8 cellular contexts compared by ENCODE assay signal in genomic region chr3:9786825-9787654, GRCh38. TPM values are rescaled to one million over a fixed set of nuclear protein-coding genes. Genes with fewer than 3 reads are reported as not detected.
A peak's percentile ranks its signal among the peaks of the same experiment; 100 is the strongest.
DNase-seq lines count a peak whose midpoint lies in the region; ATAC-seq, FAIRE-seq and TF ChIP-seq lines count a peak whose summit lies in the region.

No MANE protein-coding gene starts in this region.

- H3K36me3 Mint-ChIP-seq in CD8-positive, alpha-beta memory T cell, result peaks cover 13 to 76% (median 33%) of the 10 kb centered on the region in 3 donors
- H3K36me3 Mint-ChIP-seq in activated T-helper 2 cell treated with anti-CD3 and anti-CD28 coated beads, Interferon-gamma antibody, Interleukin-2, Interleukin-4, amounts not matched to agents 10 μg/mL and 5 μg/mL and 100 μg/mL, durations not matched to agents 14 hours and 24 hours and 36 hours (ENCODE audit: low read depth), result peaks cover 79% of the 10 kb centered on the region
- H3K36me3 Mint-ChIP-seq in memory B cell, result peaks cover 32% of the 10 kb centered on the region

- peak overlapping the region in 5 of 8 donors; percentile 3 to 78 (median 17) for H3K27ac Mint-ChIP-seq in CD8-positive, alpha-beta memory T cell
- peak overlapping the region; percentile 94 for H3K27ac Mint-ChIP-seq in activated T-helper 2 cell treated with anti-CD3 and anti-CD28 coated beads, Interferon-gamma antibody, Interleukin-2, Interleukin-4, amounts not matched to agents 10 μg/mL and 5 μg/mL and 100 μg/mL, durations not matched to agents 14 hours and 24 hours and 36 hours
- peak overlapping the region; percentile 14 for H3K27ac Mint-ChIP-seq in memory B cell

- peak overlapping the region; percentile 10 for H3K27ac ChIP-seq in CD8-positive, alpha-beta memory T cell (ENCODE audit: low read depth, low read length)
- H3K27ac ChIP-seq in HEK293 (ENCODE audit: extremely low read depth, low read depth, low read length), result no peak overlapping the region; the same call in 1 of the 2 replicates
- no peak overlapping the region for H3K27ac ChIP-seq in pancreas

- ATAC-seq in memory B cell (ENCODE audit: low read depth), result peak; percentile 39
- ATAC-seq in pancreas, result no peak
- ATAC-seq in HG02798 (IDR thresholded peaks at IDR 0.05; ENCODE audit: poor library complexity, unreplicated experiment), result no peak
- ATAC-seq in GM21381 (IDR thresholded peaks at IDR 0.05; ENCODE audit: unreplicated experiment), result no peak

- no peaks in the 10 kb centered on the region for H3K9me3 ChIP-seq in CD8-positive, alpha-beta memory T cell (ENCODE audit: low read length)
- no peaks in the 10 kb centered on the region for H3K9me3 ChIP-seq in HEK293 (ENCODE audit: control insufficient read depth, insufficient read depth, low read depth, low read length)
- no peaks in the 10 kb centered on the region for H3K9me3 ChIP-seq in pancreas

- no peak for FAIRE-seq in pancreas (lab: Jason Lieb, UNC)

- peaks cover 26 to 43% (median 36%) of the 10 kb centered on the region in 3 donors for H3K4me1 Mint-ChIP-seq in CD8-positive, alpha-beta memory T cell
- peaks cover 58% of the 10 kb centered on the region for H3K4me1 Mint-ChIP-seq in activated T-helper 2 cell treated with anti-CD3 and anti-CD28 coated beads, Interferon-gamma antibody, Interleukin-2, Interleukin-4, amounts not matched to agents 10 μg/mL and 5 μg/mL and 100 μg/mL, durations not matched to agents 14 hours and 24 hours and 36 hours (ENCODE audit: low read depth)
- H3K4me1 Mint-ChIP-seq in memory B cell, result peaks cover 31% of the 10 kb centered on the region

- H3K4me3 Mint-ChIP-seq in CD8-positive, alpha-beta memory T cell, result peak overlapping the region in 1 of 7 donors; percentile 81
- H3K4me3 Mint-ChIP-seq in activated T-helper 2 cell treated with anti-CD3 and anti-CD28 coated beads, Interferon-gamma antibody, Interleukin-2, Interleukin-4, amounts not matched to agents 10 μg/mL and 5 μg/mL and 100 μg/mL, durations not matched to agents 14 hours and 24 hours and 36 hours (ENCODE audit: low read depth), result peak overlapping the region; percentile 60
- H3K4me3 Mint-ChIP-seq in memory B cell, result no peak overlapping the region

- no peaks in the 10 kb centered on the region for H3K27me3 Mint-ChIP-seq in CD8-positive, alpha-beta memory T cell
- no peaks in the 10 kb centered on the region for H3K27me3 Mint-ChIP-seq in activated T-helper 2 cell treated with anti-CD3 and anti-CD28 coated beads, Interferon-gamma antibody, Interleukin-2, Interleukin-4, amounts not matched to agents 10 μg/mL and 5 μg/mL and 100 μg/mL, durations not matched to agents 14 hours and 24 hours and 36 hours (ENCODE audit: low read depth)
- H3K27me3 Mint-ChIP-seq in memory B cell, result no peaks in the 10 kb centered on the region

- H3K9me3 Mint-ChIP-seq in CD8-positive, alpha-beta memory T cell, result no peaks in the 10 kb centered on the region
- no peaks in the 10 kb centered on the region for H3K9me3 Mint-ChIP-seq in activated T-helper 2 cell treated with anti-CD3 and anti-CD28 coated beads, Interferon-gamma antibody, Interleukin-2, Interleukin-4, amounts not matched to agents 10 μg/mL and 5 μg/mL and 100 μg/mL, durations not matched to agents 14 hours and 24 hours and 36 hours
- H3K9me3 Mint-ChIP-seq in memory B cell, result no peaks in the 10 kb centered on the region

- DNase-seq in CD8-positive, alpha-beta memory T cell, result no peak
- DNase-seq in activated T-helper 2 cell treated with anti-CD3 and anti-CD28 coated beads, Interferon-gamma antibody, Interleukin-2, Interleukin-4, amounts not matched to agents 10 μg/mL and 5 μg/mL and 100 μg/mL, durations not matched to agents 14 hours and 24 hours and 36 hours (ENCODE audit: low spot score), result no peak
- DNase-seq in memory B cell (ENCODE audit: low spot score in 2 of 2), result no peak
- DNase-seq in pancreas, result no peak
- DNase-seq in GF-D8 (lab: John Stamatoyannopoulos, UW), result no peak

- WGBS in pancreas, 2 donors, result 79 to 84% methylated on average over 12 of the region's 12 CpGs

- CTCF ChIA-PET in CD8-positive, alpha-beta memory T cell (lab: Charles Lee), result no interaction called here
- CTCF ChIA-PET in HEK293 (lab: Yijun Ruan, JAX), result interaction anchor here (0.6 to 1.9 kb wide), 5 partner anchors 10 to 96 kb away, joined by 3 to 7 read pairs (median 3); partner anchors contain the start of gene OGG1

- no peak overlapping the region for H3K4me3 ChIP-seq in CD8-positive, alpha-beta memory T cell (ENCODE audit: low read length)
- no peak overlapping the region for H3K4me3 ChIP-seq in HEK293 (ENCODE audit: low read depth, low read length)
- H3K4me3 ChIP-seq in pancreas, result no peak overlapping the region

- intact Hi-C loops in activated T-helper 2 cell treated with anti-CD3 and anti-CD28 coated beads, Interferon-gamma antibody, Interleukin-2, Interleukin-4, amounts not matched to agents 10 μg/mL and 5 μg/mL and 100 μg/mL, durations not matched to agents 14 hours and 24 hours and 36 hours (cut with micrococcal nuclease), result loop anchor here (1.0 kb wide), 1 partner anchor 9 kb away; no protein-coding TSS in a partner anchor
- intact Hi-C loops in pancreas (cut with DNase I), result no loop called here

- TF ChIP-seq CTCF in HEK293 (tag by site-specific recombination; IDR thresholded peaks at IDR 0.05) (0 out of 2 replicates have a peak, but pooled peaks have one; percentile 23), pancreas (IDR thresholded peaks at IDR 0.05) (no peak)

- H3K4me1 ChIP-seq in CD8-positive, alpha-beta memory T cell (ENCODE audit: insufficient read depth, low read length), result peaks cover 37% of the 10 kb centered on the region
- H3K4me1 ChIP-seq in HEK293 (ENCODE audit: control insufficient read depth, insufficient read depth, low read length), result no peaks in the 10 kb centered on the region
- H3K4me1 ChIP-seq in pancreas, result peaks cover 0 to 4% (median 3%) of the 10 kb centered on the region in 3 donors

- POLR2A ChIA-PET in CD8-positive, alpha-beta memory T cell (lab: Charles Lee), result no interaction called here
- POLR2A ChIA-PET in HEK293 (lab: Yijun Ruan, JAX), result no interaction called here

- H3K27me3 ChIP-seq in CD8-positive, alpha-beta memory T cell (ENCODE audit: insufficient read depth, low read length, poor library complexity, severe bottlenecking), result no peaks in the 10 kb centered on the region
- H3K27me3 ChIP-seq in pancreas, result no peaks in the 10 kb centered on the region

- peaks cover 41% of the 10 kb centered on the region for H3K36me3 ChIP-seq in CD8-positive, alpha-beta memory T cell (ENCODE audit: insufficient read depth, low read length)
- H3K36me3 ChIP-seq in HEK293 (ENCODE audit: control insufficient read depth in 2 of 2, insufficient read depth in 1 of 2, low read length in 2 of 2) (peaks cover 4 to 77% of the 10 kb centered on the region in 2 experiments; a peak in 2 of 3 replicates), pancreas (peaks cover 0 to 34% (median 0%) of the 10 kb centered on the region in 3 donors)

TF ChIP-seq in HEK293, 187 proteins besides CTCF, POLR2A, EP300 and RAD21 (continues in another document):
- TF ChIP-seq ZNF394 (tag by site-specific recombination; IDR thresholded peaks at IDR 0.05; ENCODE audit: borderline replicate concordance), result no peak
- no peak for TF ChIP-seq GLI4 (tag by site-specific recombination; IDR thresholded peaks at IDR 0.05)
- TF ChIP-seq GFI1B (tag by site-specific recombination; IDR thresholded peaks at IDR 0.05), result no peak

RNA-seq across cellular contexts. Expression of gene TADA3, which starts 5.2 kb away (rescaled TPM):
- total RNA-seq in CD8-positive, alpha-beta memory T cell, result 10 to 100 TPM; 57.0 to 58.8 TPM
- 64.4 TPM for polyA plus RNA-seq in CD8-positive, alpha-beta memory T cell
- 86.6 and 89.2 TPM in 2 replicates for total RNA-seq in activated T-helper 2 cell treated with anti-CD3 and anti-CD28 coated beads, Interferon-gamma antibody, Interleukin-2, Interleukin-4, amounts not matched to agents 10 μg/mL and 5 μg/mL and 100 μg/mL, durations not matched to agents 14 hours and 24 hours and 36 hours
- 10 to 100 TPM; 13.2 to 28.0 (median 18.4) TPM for total RNA-seq in pancreas
- polyA plus RNA-seq in pancreas, result 10 to 100 TPM; 22.0 to 29.1 TPM

RNA-seq across cellular contexts. Expression of gene ARPC4, which starts 5.8 kb away (rescaled TPM):
- 100 to 1,000 TPM; 309 to 319 TPM for total RNA-seq in CD8-positive, alpha-beta memory T cell
- polyA plus RNA-seq in CD8-positive, alpha-beta memory T cell, result 277 TPM
- total RNA-seq in activated T-helper 2 cell treated with anti-CD3 and anti-CD28 coated beads, Interferon-gamma antibody, Interleukin-2, Interleukin-4, amounts not matched to agents 10 μg/mL and 5 μg/mL and 100 μg/mL, durations not matched to agents 14 hours and 24 hours and 36 hours, result 253 and 268 TPM in 2 replicates
- 10 to 100 TPM; 39.5 to 72.6 (median 53.1) TPM for total RNA-seq in pancreas
- polyA plus RNA-seq in pancreas, result 10 to 100 TPM; 35.0 to 44.7 TPM

RNA-seq across cellular contexts. Expression of gene CAMK1, which starts 17.3 kb away (rescaled TPM):
- total RNA-seq in CD8-positive, alpha-beta memory T cell, result 10 to 100 TPM; 27.0 to 27.4 TPM
- polyA plus RNA-seq in CD8-positive, alpha-beta memory T cell, result 2.9 TPM
- total RNA-seq in activated T-helper 2 cell treated with anti-CD3 and anti-CD28 coated beads, Interferon-gamma antibody, Interleukin-2, Interleukin-4, amounts not matched to agents 10 μg/mL and 5 μg/mL and 100 μg/mL, durations not matched to agents 14 hours and 24 hours and 36 hours, result 113 and 116 TPM in 2 replicates
- total RNA-seq in pancreas, result 10 to 100 TPM in 1 of 6 donors, 1 to 10 TPM in 5; 2.0 to 12.8 (median 4.4) TPM
- polyA plus RNA-seq in pancreas, result 10 to 100 TPM; 20.5 to 23.7 TPM

RNA-seq across cellular contexts. Expression of gene TTLL3, which starts 23.0 kb away (rescaled TPM):
- 10 to 100 TPM; 18.8 to 19.1 TPM for total RNA-seq in CD8-positive, alpha-beta memory T cell
- polyA plus RNA-seq in CD8-positive, alpha-beta memory T cell, result 3.8 TPM
- total RNA-seq in activated T-helper 2 cell treated with anti-CD3 and anti-CD28 coated beads, Interferon-gamma antibody, Interleukin-2, Interleukin-4, amounts not matched to agents 10 μg/mL and 5 μg/mL and 100 μg/mL, durations not matched to agents 14 hours and 24 hours and 36 hours, result 51.0 and 56.5 TPM in 2 replicates
- 10 to 100 TPM in 5 of 6 donors, 1 to 10 TPM in 1; 9.2 to 30.8 (median 17.5) TPM for total RNA-seq in pancreas
- 100 to 1,000 TPM in 1 of 2 donors, 10 to 100 TPM in 1; 77.6 to 104 TPM for polyA plus RNA-seq in pancreas

RNA-seq across cellular contexts. Expression of gene OGG1, which starts 37.3 kb away (rescaled TPM):
- total RNA-seq in CD8-positive, alpha-beta memory T cell, result 10 to 100 TPM; 30.5 to 32.1 TPM
- 25.8 TPM for polyA plus RNA-seq in CD8-positive, alpha-beta memory T cell
- 33.0 and 38.4 TPM in 2 replicates for total RNA-seq in activated T-helper 2 cell treated with anti-CD3 and anti-CD28 coated beads, Interferon-gamma antibody, Interleukin-2, Interleukin-4, amounts not matched to agents 10 μg/mL and 5 μg/mL and 100 μg/mL, durations not matched to agents 14 hours and 24 hours and 36 hours
- 10 to 100 TPM in 1 of 6 donors, 1 to 10 TPM in 5; 5.9 to 13.9 (median 7.8) TPM for total RNA-seq in pancreas
- polyA plus RNA-seq in pancreas, result 10 to 100 TPM; 11.2 to 12.7 TPM

Comparison
In these comparisons a context has a peak if more than half of its experiments do, and no peak if none do; other contexts are left out.
1. H3K27ac Mint-ChIP-seq: peak in every context shown above with its lines; median percentile 94 in activated T-helper 2 cell treated with anti-CD3 and anti-CD28 coated beads, Interferon-gamma antibody, Interleukin-2, Interleukin-4, amounts not matched to agents 10 μg/mL and 5 μg/mL and 100 μg/mL, durations not matched to agents 14 hours and 24 hours and 36 hours; 17 in CD8-positive, alpha-beta memory T cell; 14 in memory B cell.